Comparison of ENCODE assay signal across 8 cellular contexts in the genomic region with DNA sequence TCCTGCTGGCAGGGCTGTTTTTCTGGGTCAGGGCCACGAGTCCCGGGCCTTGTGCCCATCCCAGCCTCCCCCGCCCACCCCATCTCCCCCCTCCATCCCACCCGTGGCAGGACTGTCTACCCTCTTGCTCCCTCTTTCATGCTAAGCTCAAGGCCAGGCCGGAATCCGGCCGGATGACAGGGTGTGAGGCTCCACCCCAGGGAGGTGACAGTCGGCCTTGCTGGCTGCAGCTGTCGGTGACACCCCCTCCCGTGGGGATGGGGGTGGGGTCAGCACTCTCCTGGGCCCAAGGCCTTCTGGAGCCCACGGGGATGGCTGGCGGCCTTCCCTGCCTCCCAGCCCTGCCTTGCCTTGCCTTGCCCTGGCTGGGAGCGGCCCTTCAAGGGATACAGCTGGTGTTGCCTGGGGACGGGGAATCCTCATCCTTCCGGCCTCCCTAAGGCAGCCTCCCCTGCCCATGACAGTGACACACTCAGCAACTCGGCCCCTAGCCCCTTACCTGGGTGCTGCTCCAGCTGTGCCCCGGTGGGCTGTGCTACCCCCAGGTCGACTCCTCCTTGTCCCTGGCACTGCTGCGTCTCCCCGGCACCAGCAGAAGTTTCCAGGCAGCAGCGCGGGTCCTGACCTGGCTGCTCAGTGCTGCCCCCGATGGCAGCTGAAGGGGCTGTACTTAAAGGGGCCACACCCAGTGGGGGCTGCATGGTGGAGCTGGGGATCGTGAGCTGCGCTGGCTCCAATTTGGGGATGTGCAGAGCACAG.
DNase-seq lines count a peak whose midpoint lies in the region; ATAC-seq, FAIRE-seq and TF ChIP-seq lines count a peak whose summit lies in the region.
"Not testable (repeated sequence)": the region's sequence is repeated elsewhere in the genome, so short reads cannot be mapped to it uniquely, and the experiment has no call there.

No MANE protein-coding gene starts in this region.

- H3K27me3 Mint-ChIP-seq in activated CD4-positive, alpha-beta memory T cell treated with anti-CD3 and anti-CD28 coated beads for 36 hours = not testable (repeated sequence)

- CTCF ChIA-PET in activated CD4-positive, alpha-beta memory T cell treated with anti-CD3 and anti-CD28 coated beads for 36 hours (lab: Charles Lee) = interaction anchor here (1.8 kb wide), 1 partner anchor 30 kb away, joined by 5 read pairs; no protein-coding TSS in a partner anchor
- CTCF ChIA-PET in H1 (lab: Charles Lee; ENCODE audit: partially characterized antibody) = interaction anchor here (0.7 to 2.2 kb wide), 8 partner anchors 9 to 660 kb away, joined by 3 to 7 read pairs (median 4); no protein-coding TSS in a partner anchor

- not testable (repeated sequence) for H3K18ac ChIP-seq in H1 (ENCODE audit: extremely low read depth, low read length)

- intact Hi-C loops in activated CD4-positive, alpha-beta memory T cell treated with anti-CD3 and anti-CD28 coated beads for 36 hours (cut with micrococcal nuclease) = not testable (repeated sequence)

- H3K56ac ChIP-seq in H1 (replicated peaks; ENCODE audit: insufficient read length, low read depth, low read length) = not testable (repeated sequence)

- H3K23me2 ChIP-seq in H1 (ENCODE audit: low read depth, low read length) = not testable (repeated sequence)

- H3K4me1 Mint-ChIP-seq in activated CD4-positive, alpha-beta memory T cell treated with anti-CD3 and anti-CD28 coated beads for 36 hours (ENCODE audit: low read depth) = not testable (repeated sequence)

- H3K4me3 Mint-ChIP-seq in activated CD4-positive, alpha-beta memory T cell treated with anti-CD3 and anti-CD28 coated beads for 36 hours = not testable (repeated sequence)

- not testable (repeated sequence) for H3K36me3 ChIP-seq in DND-41 (ENCODE audit: insufficient read depth, low read length); NT2/D1 (ENCODE audit: insufficient read depth, insufficient read length, low read length); H1 (ENCODE audit: control insufficient read depth in 2 of 4, insufficient read depth in 4 of 4, low read length in 3 of 4)

- TF ChIP-seq CTCF in DND-41 (IDR thresholded peaks at IDR 0.05; ENCODE audit: borderline replicate concordance, extremely low read depth, low read length, poor library complexity, severe bottlenecking) (peak; percentile 52), H1 (IDR thresholded peaks at IDR 0.05; ENCODE audit: control extremely low read depth in 1 of 3, insufficient read depth in 1 of 3, low read depth in 1 of 3, low read length in 3 of 3) (peak; percentile 70 to 90 (median 76))
- TF ChIP-seq CTCF in GM20000 (IDR thresholded peaks at IDR 0.05; ENCODE audit: extremely low read depth, missing control alignments) = not testable (repeated sequence)

- H3K27ac ChIP-seq in DND-41 (ENCODE audit: low read length); H1 (ENCODE audit: low read depth, low read length): not testable (repeated sequence)

- not testable (repeated sequence) for H4K20me1 ChIP-seq in DND-41 (ENCODE audit: insufficient read depth, low read length); H1 (replicated peaks in 1 of 2; ENCODE audit: control insufficient read depth in 1 of 2, insufficient read depth in 2 of 2, low read length in 2 of 2)

- H3K9ac ChIP-seq in DND-41 (ENCODE audit: low read depth, low read length); NT2/D1 (ENCODE audit: insufficient read length, low read depth); H1 (replicated peaks in 1 of 4; ENCODE audit: extremely low read depth in 1 of 4, low read depth in 3 of 4, low read length in 3 of 4): not testable (repeated sequence)

- H3K9me3 Mint-ChIP-seq in activated CD4-positive, alpha-beta memory T cell treated with anti-CD3 and anti-CD28 coated beads for 36 hours = not testable (repeated sequence)

- H2BK15ac ChIP-seq in H1 (ENCODE audit: low read length) = not testable (repeated sequence)

- H3K27me3 ChIP-seq in DND-41 (ENCODE audit: insufficient read depth, low read length, poor library complexity); NT2/D1 (ENCODE audit: insufficient read depth, insufficient read length); H1 (replicated peaks in 1 of 4; ENCODE audit: control insufficient read depth in 3 of 4, extremely low read depth in 1 of 4, insufficient read depth in 3 of 4, low read length in 3 of 4): not testable (repeated sequence)

- not testable (repeated sequence) for H2BK12ac ChIP-seq in H1 (ENCODE audit: low read depth, low read length)

- H2BK5ac ChIP-seq in H1 (ENCODE audit: low read depth, low read length) = not testable (repeated sequence)

- not testable (repeated sequence) for H2AK5ac ChIP-seq in H1 (ENCODE audit: low read depth, low read length)

- H3K4me1 ChIP-seq in DND-41 (ENCODE audit: insufficient read depth, low read length); NT2/D1 (ENCODE audit: insufficient read depth, insufficient read length); H1 (replicated peaks in 1 of 4; ENCODE audit: control insufficient read depth in 3 of 4, insufficient read depth in 4 of 4, low read length in 3 of 4): not testable (repeated sequence)

- not testable (repeated sequence) for H3K79me2 ChIP-seq in DND-41 (ENCODE audit: insufficient read depth, low read length); H1 (ENCODE audit: control insufficient read depth in 1 of 2, insufficient read depth in 2 of 2, low read length in 2 of 2)

- not testable (repeated sequence) for TF ChIP-seq EP300 in H1 (IDR thresholded peaks at IDR 0.05; ENCODE audit: borderline replicate concordance in 1 of 2, low read depth in 2 of 2, low read length in 2 of 2)

- H4K8ac ChIP-seq in H1 (ENCODE audit: extremely low read depth, insufficient read depth, low read length) = not testable (repeated sequence)

- FAIRE-seq in H1 (lab: Jason Lieb, UNC) = not testable (repeated sequence)

- H2AFZ ChIP-seq in DND-41 (ENCODE audit: low read depth, low read length); H1 (ENCODE audit: low read length): not testable (repeated sequence)

- not testable (repeated sequence) for H2BK20ac ChIP-seq in H1 (ENCODE audit: low read length)

- H2BK120ac ChIP-seq in H1 (replicated peaks; ENCODE audit: low read depth, low read length) = not testable (repeated sequence)

- ATAC-seq in DND-41 (ENCODE audit: insufficient read depth, low read depth) = peak; percentile 54; the same call in 2 of the 3 replicates
- ATAC-seq in HG03520 (IDR thresholded peaks at IDR 0.05; ENCODE audit: unreplicated experiment) = peak; percentile 73
- peak; percentile 54 for ATAC-seq in left lobe of liver

- POLR2A ChIA-PET in activated CD4-positive, alpha-beta memory T cell treated with anti-CD3 and anti-CD28 coated beads for 36 hours (lab: Charles Lee); H1 (lab: Charles Lee; ENCODE audit: partially characterized antibody): not testable (repeated sequence)

- H3K23ac ChIP-seq in H1 (ENCODE audit: insufficient read length) = not testable (repeated sequence)

- not testable (repeated sequence) for H3K4me2 ChIP-seq in DND-41 (ENCODE audit: insufficient read depth, low read length); H1 (ENCODE audit: insufficient read depth in 1 of 2, low read depth in 2 of 2, low read length in 2 of 2)

- H3K4me3 ChIP-seq in DND-41 (ENCODE audit: low read depth in 1 of 2, low read length in 2 of 2); NT2/D1 (ENCODE audit: insufficient read length, low read depth); H1 (ENCODE audit: extremely low read depth in 1 of 4, insufficient read depth in 2 of 4, low read depth in 3 of 4, low read length in 4 of 4): not testable (repeated sequence)

- H4K5ac ChIP-seq in H1 (ENCODE audit: insufficient read length, low read depth, low read length) = not testable (repeated sequence)

- H3K36me3 Mint-ChIP-seq in activated CD4-positive, alpha-beta memory T cell treated with anti-CD3 and anti-CD28 coated beads for 36 hours = not testable (repeated sequence)

- WGBS in H1 (ENCODE audit: extremely low coverage in 1 of 2, insufficient coverage in 1 of 2, insufficient read length in 1 of 2, insufficient replicate concordance in 2 of 2, low coverage in 1 of 2, low lambda C conversion rate in 2 of 2, missing lambda C conversion rate in 1 of 2), 2 experiments = 78% methylated on average over 15 of the region's 25 CpGs; no CpG with 5 or more reads in 1 of the 2 experiments

- peak; percentile 39 to 54 for TF ChIP-seq RAD21 in H1 (IDR thresholded peaks at IDR 0.05 in 1 of 2, conservative IDR thresholded peaks at IDR 0.05 in 1 of 2; ENCODE audit: low read depth in 2 of 2, low read length in 2 of 2)

- not testable (repeated sequence) for H3K14ac ChIP-seq in H1 (ENCODE audit: insufficient read length)

- H3K79me1 ChIP-seq in H1 (ENCODE audit: low read depth, low read length) = not testable (repeated sequence)

- not testable (repeated sequence) for H3K9me3 ChIP-seq in DND-41 (ENCODE audit: insufficient read depth, low read length, severe bottlenecking); NT2/D1 (ENCODE audit: insufficient read depth, low read length)
- H3K9me3 ChIP-seq in H1 (ENCODE audit: insufficient read depth in 2 of 2, low read depth in 1 of 2, low read length in 1 of 2) = peaks cover 0 to 40% of the 10 kb centered on the region in 2 experiments; a peak in 2 of 4 replicates

- H4K91ac ChIP-seq in H1 (replicated peaks; ENCODE audit: insufficient read length, low read length) = not testable (repeated sequence)

- not testable (repeated sequence) for TF ChIP-seq POLR2A in H1 (IDR thresholded peaks at IDR 0.05; ENCODE audit: control extremely low read depth in 1 of 2, low read depth in 2 of 2, low read length in 2 of 2)

- not testable (repeated sequence) for H3K27ac Mint-ChIP-seq in activated CD4-positive, alpha-beta memory T cell treated with anti-CD3 and anti-CD28 coated beads for 36 hours

- DNase-seq in DND-41 (peak; percentile 29), GM20000 (ENCODE audit: low spot score) (peak; percentile 38), NT2/D1 (ENCODE audit: low read depth, low spot score) (peak; percentile 38), H1 (ENCODE audit: low read depth in 1 of 2, low spot score in 2 of 2) (peak; percentile 31 to 85)
- peak; percentile 24 for DNase-seq in activated CD4-positive, alpha-beta memory T cell treated with anti-CD3 and anti-CD28 coated beads for 36 hours
- DNase-seq in left lobe of liver (ENCODE audit: low spot score) = not testable (repeated sequence)
- peak; percentile 14 to 16 for DNase-seq in stimulated activated CD4-positive, alpha-beta T cell treated with anti-CD3 and anti-CD28 coated beads, Interleukin-4, amount 100 ng/mL, for 48 hours (ENCODE audit: low read depth in 2 of 2)

- not testable (repeated sequence) for H3K4ac ChIP-seq in H1 (replicated peaks; ENCODE audit: insufficient read length, low read depth, low read length)

TF ChIP-seq in H1, 55 proteins besides CTCF, POLR2A, EP300 and RAD21:
- TF ChIP-seq, protein P1, sequence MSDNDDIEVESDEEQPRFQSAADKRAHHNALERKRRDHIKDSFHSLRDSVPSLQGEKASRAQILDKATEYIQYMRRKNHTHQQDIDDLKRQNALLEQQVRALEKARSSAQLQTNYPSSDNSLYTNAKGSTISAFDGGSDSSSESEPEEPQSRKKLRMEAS (IDR thresholded peaks at IDR 0.05) = peak; percentile 51
TF ChIP-seq in H1: peak in this region for 1; not testable (repeated sequence) for 54.
